In the genomic region with DNA sequence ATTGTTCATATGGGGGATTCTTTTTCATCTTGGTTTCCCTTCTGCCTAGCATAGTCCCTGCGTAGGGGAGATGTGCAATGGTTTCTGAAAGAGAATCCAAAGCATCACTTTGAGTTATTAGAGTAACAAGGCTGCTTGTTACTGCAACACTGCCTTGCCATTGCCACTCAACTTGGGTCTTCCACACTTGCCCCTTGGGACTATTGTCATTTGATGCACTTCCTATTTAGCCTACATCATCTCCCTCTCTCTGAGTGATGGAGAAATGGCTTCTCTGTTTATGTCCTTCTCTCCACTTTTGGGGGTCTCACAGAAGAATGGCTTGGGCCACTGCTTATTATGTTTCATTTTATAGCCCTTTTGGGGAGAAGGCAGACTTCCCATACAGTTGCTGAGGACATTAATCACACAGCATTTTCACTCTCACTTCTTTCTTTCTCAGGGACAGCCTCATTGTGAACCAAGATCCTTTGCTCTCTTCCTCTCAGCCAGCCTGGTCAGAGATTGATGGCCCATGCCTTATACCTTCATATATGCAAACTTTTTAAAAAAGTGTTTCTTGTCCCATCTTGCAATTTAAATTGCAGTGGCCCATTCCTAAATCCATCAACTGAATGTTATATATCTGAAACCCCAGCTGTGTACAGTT, we compare ENCODE assay signal across 1 cellular context.
A peak's percentile ranks its signal among the peaks of the same experiment; 100 is the strongest.
TF ChIP-seq lines count a peak whose summit lies in the region.

No MANE protein-coding gene starts in this region.

TF ChIP-seq in GM12878, 131 proteins besides CTCF, POLR2A, EP300 and RAD21:
- TF ChIP-seq, protein P1, sequence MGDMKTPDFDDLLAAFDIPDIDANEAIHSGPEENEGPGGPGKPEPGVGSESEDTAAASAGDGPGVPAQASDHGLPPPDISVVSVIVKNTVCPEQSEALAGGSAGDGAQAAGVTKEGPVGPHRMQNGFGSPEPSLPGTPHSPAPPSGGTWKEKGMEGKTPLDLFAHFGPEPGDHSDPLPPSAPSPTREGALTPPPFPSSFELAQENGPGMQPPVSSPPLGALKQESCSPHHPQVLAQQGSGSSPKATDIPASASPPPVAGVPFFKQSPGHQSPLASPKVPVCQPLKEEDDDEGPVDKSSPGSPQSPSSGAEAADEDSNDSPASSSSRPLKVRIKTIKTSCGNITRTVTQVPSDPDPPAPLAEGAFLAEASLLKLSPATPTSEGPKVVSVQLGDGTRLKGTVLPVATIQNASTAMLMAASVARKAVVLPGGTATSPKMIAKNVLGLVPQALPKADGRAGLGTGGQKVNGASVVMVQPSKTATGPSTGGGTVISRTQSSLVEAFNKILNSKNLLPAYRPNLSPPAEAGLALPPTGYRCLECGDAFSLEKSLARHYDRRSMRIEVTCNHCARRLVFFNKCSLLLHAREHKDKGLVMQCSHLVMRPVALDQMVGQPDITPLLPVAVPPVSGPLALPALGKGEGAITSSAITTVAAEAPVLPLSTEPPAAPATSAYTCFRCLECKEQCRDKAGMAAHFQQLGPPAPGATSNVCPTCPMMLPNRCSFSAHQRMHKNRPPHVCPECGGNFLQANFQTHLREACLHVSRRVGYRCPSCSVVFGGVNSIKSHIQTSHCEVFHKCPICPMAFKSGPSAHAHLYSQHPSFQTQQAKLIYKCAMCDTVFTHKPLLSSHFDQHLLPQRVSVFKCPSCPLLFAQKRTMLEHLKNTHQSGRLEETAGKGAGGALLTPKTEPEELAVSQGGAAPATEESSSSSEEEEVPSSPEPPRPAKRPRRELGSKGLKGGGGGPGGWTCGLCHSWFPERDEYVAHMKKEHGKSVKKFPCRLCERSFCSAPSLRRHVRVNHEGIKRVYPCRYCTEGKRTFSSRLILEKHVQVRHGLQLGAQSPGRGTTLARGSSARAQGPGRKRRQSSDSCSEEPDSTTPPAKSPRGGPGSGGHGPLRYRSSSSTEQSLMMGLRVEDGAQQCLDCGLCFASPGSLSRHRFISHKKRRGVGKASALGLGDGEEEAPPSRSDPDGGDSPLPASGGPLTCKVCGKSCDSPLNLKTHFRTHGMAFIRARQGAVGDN (IDR thresholded peaks at IDR 0.05), result no peak
- TF ChIP-seq PML (IDR thresholded peaks at IDR 0.05; ENCODE audit: low read length), result no peak
- 0 out of 2 replicates have a peak, but pooled peaks have one; percentile 37 for TF ChIP-seq POLR2AphosphoS5 (IDR thresholded peaks at IDR 0.05; ENCODE audit: low read length)
- TF ChIP-seq GABPA (IDR thresholded peaks at IDR 0.05; ENCODE audit: low read depth), result no peak
- TF ChIP-seq SUPT20H (IDR thresholded peaks at IDR 0.05; ENCODE audit: borderline replicate concordance, control insufficient read depth, low read depth, low read length), result no peak
- TF ChIP-seq, protein P2, sequence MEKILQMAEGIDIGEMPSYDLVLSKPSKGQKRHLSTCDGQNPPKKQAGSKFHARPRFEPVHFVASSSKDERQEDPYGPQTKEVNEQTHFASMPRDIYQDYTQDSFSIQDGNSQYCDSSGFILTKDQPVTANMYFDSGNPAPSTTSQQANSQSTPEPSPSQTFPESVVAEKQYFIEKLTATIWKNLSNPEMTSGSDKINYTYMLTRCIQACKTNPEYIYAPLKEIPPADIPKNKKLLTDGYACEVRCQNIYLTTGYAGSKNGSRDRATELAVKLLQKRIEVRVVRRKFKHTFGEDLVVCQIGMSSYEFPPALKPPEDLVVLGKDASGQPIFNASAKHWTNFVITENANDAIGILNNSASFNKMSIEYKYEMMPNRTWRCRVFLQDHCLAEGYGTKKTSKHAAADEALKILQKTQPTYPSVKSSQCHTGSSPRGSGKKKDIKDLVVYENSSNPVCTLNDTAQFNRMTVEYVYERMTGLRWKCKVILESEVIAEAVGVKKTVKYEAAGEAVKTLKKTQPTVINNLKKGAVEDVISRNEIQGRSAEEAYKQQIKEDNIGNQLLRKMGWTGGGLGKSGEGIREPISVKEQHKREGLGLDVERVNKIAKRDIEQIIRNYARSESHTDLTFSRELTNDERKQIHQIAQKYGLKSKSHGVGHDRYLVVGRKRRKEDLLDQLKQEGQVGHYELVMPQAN (conservative IDR thresholded peaks at IDR 0.05), result no peak
